ENCODE assay signal across 1 cellular context in genomic region chr1:29682171-29682917, GRCh38.
TF ChIP-seq lines count a peak whose summit lies in the region.

No MANE protein-coding gene starts in this region.

TF ChIP-seq in H1, 55 proteins besides CTCF, POLR2A, EP300 and RAD21 (continued from another document):
- TF ChIP-seq CHD7 (IDR thresholded peaks at IDR 0.05; ENCODE audit: insufficient replicate concordance, low read length) = no peak
- TF ChIP-seq GABPA (IDR thresholded peaks at IDR 0.05; ENCODE audit: borderline replicate concordance, insufficient read depth, low read length) = no peak
- TF ChIP-seq SUZ12 (IDR thresholded peaks at IDR 0.05; ENCODE audit: low read length) = no peak
- no peak for TF ChIP-seq NRF1 (IDR thresholded peaks at IDR 0.05; ENCODE audit: low read depth, low read length)
- no peak for TF ChIP-seq KDM1A (IDR thresholded peaks at IDR 0.05; ENCODE audit: borderline replicate concordance, low read length)
